20 cellular contexts compared by ENCODE assay signal in the genomic region with DNA sequence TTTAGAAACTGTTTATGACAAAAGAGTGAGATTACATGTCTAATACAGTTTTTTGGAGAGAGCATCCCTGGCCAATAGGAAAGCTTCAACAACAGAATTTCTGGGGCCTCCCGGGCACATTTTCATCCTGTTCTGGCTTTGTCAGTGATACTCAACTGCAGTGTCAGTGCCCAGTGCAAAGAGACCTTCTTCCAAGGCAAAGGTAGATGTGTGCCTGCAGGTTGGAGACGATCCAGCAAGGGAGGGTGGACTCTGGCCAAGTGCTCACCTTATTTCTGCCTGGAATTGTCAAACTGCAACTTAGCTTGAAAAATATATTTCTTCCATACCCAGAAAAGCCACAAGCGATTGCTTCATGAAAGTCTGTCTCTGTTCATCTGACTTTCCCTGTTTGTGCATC.
"Had no signal": no experiment of that assay in that cellular context is flagged by ENCODE, and none has a peak within 500 bp of the region (broad histone marks: within the 10 kb centered on the region; RNA-seq: fewer than 3 reads in every experiment).

No MANE protein-coding gene starts in this region.

- H3K27ac ChIP-seq: KMS-11, PC-9 had no signal

- H3K9ac ChIP-seq: KMS-11 had no signal

- H3K36me3 Mint-ChIP-seq: activated CD8-positive, alpha-beta memory T cell treated with anti-CD3 and anti-CD28 coated beads, Interleukin-2, amount 10 ng/mL, durations not matched to agents 7 days and 5 days; activated naive CD4-positive, alpha-beta T cell treated with anti-CD3 and anti-CD28 coated beads, Interleukin-2, amount 10 ng/mL, durations not matched to agents 7 days and 5 days; activated naive CD8-positive, alpha-beta T cell treated with anti-CD3 and anti-CD28 coated beads for 36 hours had no signal

- H3K4me1 Mint-ChIP-seq: activated naive CD4-positive, alpha-beta T cell treated with anti-CD3 and anti-CD28 coated beads, Interleukin-2, amount 10 ng/mL, durations not matched to agents 7 days and 5 days had no signal

- H3K9me3 Mint-ChIP-seq: activated B cell treated with CpG ODN at 0.5 μM for 24 hours; activated CD4-positive, alpha-beta T cell treated with anti-CD3 and anti-CD28 coated beads, Interleukin-2, amount 10 ng/mL, durations not matched to agents 24 days and 14 days; activated naive CD4-positive, alpha-beta T cell treated with anti-CD3 and anti-CD28 coated beads, Interleukin-2, amount 10 ng/mL, durations not matched to agents 7 days and 5 days; activated naive CD8-positive, alpha-beta T cell treated with anti-CD3 and anti-CD28 coated beads for 36 hours; activated T-cell treated with anti-CD3 and anti-CD28 coated beads, Interleukin-2, amount 50 U/mL, for 24 hours had no signal

- DNase-seq: activated B cell treated with CpG ODN at 0.5 μM for 24 hours; activated CD4-positive, alpha-beta T cell treated with anti-CD3 and anti-CD28 coated beads for 1 hour; activated CD4-positive, alpha-beta T cell treated with anti-CD3 and anti-CD28 coated beads, Interleukin-2, amount 10 ng/mL, durations not matched to agents 24 days and 14 days; activated CD4-positive, alpha-beta T cell treated with anti-CD3 and anti-CD28 coated beads, Interleukin-2, amount 50 U/mL, for 48 hours; activated CD8-positive, alpha-beta memory T cell treated with anti-CD3 and anti-CD28 coated beads, Interleukin-2, amount 10 ng/mL, durations not matched to agents 7 days and 5 days; activated gamma-delta T cell treated with Interleukin-2 at 50 U/mL for 16 hours; activated naive CD4-positive, alpha-beta T cell treated with anti-CD3 and anti-CD28 coated beads, Interleukin-2, amount 10 ng/mL, durations not matched to agents 7 days and 5 days; activated naive CD8-positive, alpha-beta T cell treated with anti-CD3 and anti-CD28 coated beads for 36 hours; activated T-cell treated with anti-CD3 and anti-CD28 coated beads, Interleukin-2, amount 50 U/mL, for 24 hours; NCI-H1092; NCI-H1417 treated with DMSO at 0.1 percent for 48 hours; NCI-H1694; NCI-H2029; NCI-H510A treated with DMSO at 0.1 percent for 48 hours; NCI-H69; PC-9; SHP77 treated with DMSO at 0.1 percent for 48 hours; T-helper 17 cell; T1000 had no signal

- ATAC-seq: activated CD8-positive, alpha-beta memory T cell treated with anti-CD3 and anti-CD28 coated beads, Interleukin-2, amount 10 ng/mL, durations not matched to agents 7 days and 5 days; T-helper 17 cell had no signal

- H3K27ac Mint-ChIP-seq: activated CD4-positive, alpha-beta T cell treated with anti-CD3 and anti-CD28 coated beads, Interleukin-2, amount 10 ng/mL, durations not matched to agents 24 days and 14 days; activated CD8-positive, alpha-beta memory T cell treated with anti-CD3 and anti-CD28 coated beads, Interleukin-2, amount 10 ng/mL, durations not matched to agents 7 days and 5 days; activated naive CD4-positive, alpha-beta T cell treated with anti-CD3 and anti-CD28 coated beads, Interleukin-2, amount 10 ng/mL, durations not matched to agents 7 days and 5 days; activated naive CD8-positive, alpha-beta T cell treated with anti-CD3 and anti-CD28 coated beads for 36 hours; activated T-cell treated with anti-CD3 and anti-CD28 coated beads, Interleukin-2, amount 50 U/mL, for 24 hours had no signal

- H3K4me2 ChIP-seq: KMS-11 had no signal

- H3K4me3 Mint-ChIP-seq: activated B cell treated with CpG ODN at 0.5 μM for 24 hours; activated CD4-positive, alpha-beta T cell treated with anti-CD3 and anti-CD28 coated beads, Interleukin-2, amount 10 ng/mL, durations not matched to agents 24 days and 14 days; activated CD8-positive, alpha-beta memory T cell treated with anti-CD3 and anti-CD28 coated beads, Interleukin-2, amount 10 ng/mL, durations not matched to agents 7 days and 5 days; activated naive CD4-positive, alpha-beta T cell treated with anti-CD3 and anti-CD28 coated beads, Interleukin-2, amount 10 ng/mL, durations not matched to agents 7 days and 5 days; activated naive CD8-positive, alpha-beta T cell treated with anti-CD3 and anti-CD28 coated beads for 36 hours; activated T-cell treated with anti-CD3 and anti-CD28 coated beads, Interleukin-2, amount 50 U/mL, for 24 hours; T-helper 17 cell had no signal

- H3K27me3 Mint-ChIP-seq: activated B cell treated with CpG ODN at 0.5 μM for 24 hours; activated CD4-positive, alpha-beta T cell treated with anti-CD3 and anti-CD28 coated beads, Interleukin-2, amount 10 ng/mL, durations not matched to agents 24 days and 14 days; activated CD8-positive, alpha-beta memory T cell treated with anti-CD3 and anti-CD28 coated beads, Interleukin-2, amount 10 ng/mL, durations not matched to agents 7 days and 5 days; activated naive CD8-positive, alpha-beta T cell treated with anti-CD3 and anti-CD28 coated beads for 36 hours; activated T-cell treated with anti-CD3 and anti-CD28 coated beads, Interleukin-2, amount 50 U/mL, for 24 hours; T-helper 17 cell had no signal

- H2AFZ ChIP-seq: PC-9 had no signal
